Comparison of ENCODE assay signal across 6 cellular contexts in genomic region chr2:89152500-89152899, GRCh38.
A peak's percentile ranks its signal among the peaks of the same experiment; 100 is the strongest.
DNase-seq lines count a peak whose midpoint lies in the region; ATAC-seq, FAIRE-seq and TF ChIP-seq lines count a peak whose summit lies in the region.
"Not testable (repeated sequence)": the region's sequence is repeated elsewhere in the genome, so short reads cannot be mapped to it uniquely, and the experiment has no call there.

No MANE protein-coding gene starts in this region.

- not testable (repeated sequence) for H3K9me3 Mint-ChIP-seq in memory B cell; stimulated activated naive B cell treated with anti-CD40 and anti-IgM and Interleukin-4, amounts not matched to agents 10 μg/mL and 1 μg/mL and 100 μg/mL, for 72 hours

- not testable (repeated sequence) for H3K27me3 ChIP-seq in BLaER1 treated with 17β-estradiol and CSF1 and Interleukin-3, amounts not matched to agents 10 nM and 100 nM

- TF ChIP-seq POLR2A in Raji (IDR thresholded peaks at IDR 0.05; ENCODE audit: insufficient read depth, low read depth, low read length), result peak; percentile 30; the same call in 1 of the 2 replicates

- FAIRE-seq in HTR-8/SVneo (lab: Jason Lieb, UNC), result peak; percentile 38

- H3K36me3 ChIP-seq in BLaER1 treated with 17β-estradiol and CSF1 and Interleukin-3, amounts not matched to agents 10 nM and 100 nM, result not testable (repeated sequence)

- not testable (repeated sequence) for H3K9me3 ChIP-seq in BLaER1 treated with 17β-estradiol and CSF1 and Interleukin-3, amounts not matched to agents 10 nM and 100 nM (replicated peaks in 1 of 11)

- not testable (repeated sequence) for H3K27me3 Mint-ChIP-seq in memory B cell; stimulated activated naive B cell treated with anti-CD40 and anti-IgM and Interleukin-4, amounts not matched to agents 10 μg/mL and 1 μg/mL and 100 μg/mL, for 72 hours

- H3K4me1 ChIP-seq in BLaER1 treated with 17β-estradiol and CSF1 and Interleukin-3, amounts not matched to agents 10 nM and 100 nM, result peaks cover 4 to 46% (median 30%) of the 10 kb centered on the region in 10 experiments; a peak in 17 of 20 replicates

- ATAC-seq in memory B cell (ENCODE audit: low read depth), result peak; percentile 92
- peak; percentile 76 to 77 for ATAC-seq in stimulated activated naive B cell treated with anti-CD40 and anti-IgM and Interleukin-4, amounts not matched to agents 10 μg/mL and 1 μg/mL and 100 μg/mL, for 72 hours (replicated peaks)

- H3K4me1 Mint-ChIP-seq in memory B cell, result peaks cover 12% of the 10 kb centered on the region
- H3K4me1 Mint-ChIP-seq in stimulated activated naive B cell treated with anti-CD40 and anti-IgM and Interleukin-4, amounts not matched to agents 10 μg/mL and 1 μg/mL and 100 μg/mL, for 72 hours, result peaks cover 11 to 16% of the 10 kb centered on the region in 2 donors

- peak overlapping the region in 6 of 11 experiments; percentile 27 to 91 (median 68); a peak in 10 of 22 replicates for H3K27ac ChIP-seq in BLaER1 treated with 17β-estradiol and CSF1 and Interleukin-3, amounts not matched to agents 10 nM and 100 nM

- peak overlapping the region; percentile 86 for H3K27ac Mint-ChIP-seq in memory B cell
- peak overlapping the region; percentile 82 for H3K27ac Mint-ChIP-seq in stimulated activated naive B cell treated with anti-CD40 and anti-IgM and Interleukin-4, amounts not matched to agents 10 μg/mL and 1 μg/mL and 100 μg/mL, for 72 hours

- not testable (repeated sequence) for DNase-seq in HTR-8/SVneo (ENCODE audit: insufficient read length, low spot score); stimulated activated naive B cell treated with anti-CD40 and anti-IgM and Interleukin-4, amounts not matched to agents 10 μg/mL and 1 μg/mL and 100 μg/mL, for 72 hours
- DNase-seq in NAMALWA (ENCODE audit: low spot score), result peak; percentile 81
- peak in 1 of 2 donors; percentile 23 for DNase-seq in memory B cell (ENCODE audit: low spot score in 2 of 2)

- not testable (repeated sequence) for H4K20me1 ChIP-seq in BLaER1 treated with 17β-estradiol and CSF1 and Interleukin-3, amounts not matched to agents 10 nM and 100 nM

- not testable (repeated sequence) for H3K36me3 Mint-ChIP-seq in memory B cell; stimulated activated naive B cell treated with anti-CD40 and anti-IgM and Interleukin-4, amounts not matched to agents 10 μg/mL and 1 μg/mL and 100 μg/mL, for 72 hours

- peak overlapping the region; percentile 78 for H3K4me3 Mint-ChIP-seq in memory B cell
- H3K4me3 Mint-ChIP-seq in stimulated activated naive B cell treated with anti-CD40 and anti-IgM and Interleukin-4, amounts not matched to agents 10 μg/mL and 1 μg/mL and 100 μg/mL, for 72 hours, result peak overlapping the region in 1 of 2 donors; percentile 21

- peak overlapping the region in 9 of 11 experiments; percentile 39 to 82 (median 73); a peak in 16 of 22 replicates for H3K4me2 ChIP-seq in BLaER1 treated with 17β-estradiol and CSF1 and Interleukin-3, amounts not matched to agents 10 nM and 100 nM

- H3K4me3 ChIP-seq in BLaER1 treated with 17β-estradiol and CSF1 and Interleukin-3, amounts not matched to agents 10 nM and 100 nM, result not testable (repeated sequence)

- peak overlapping the region in 4 of 11 experiments; percentile 32 to 75 (median 62); a peak in 5 of 22 replicates for H3K9ac ChIP-seq in BLaER1 treated with 17β-estradiol and CSF1 and Interleukin-3, amounts not matched to agents 10 nM and 100 nM
